1 cellular context compared by ENCODE assay signal in genomic region chr4:139142097-139142496, GRCh38.
TF ChIP-seq lines count a peak whose summit lies in the region.

No MANE protein-coding gene starts in this region.

TF ChIP-seq in GM23338, 12 proteins besides CTCF, POLR2A, EP300 and RAD21 (continued from another document):
- TF ChIP-seq, protein P1, sequence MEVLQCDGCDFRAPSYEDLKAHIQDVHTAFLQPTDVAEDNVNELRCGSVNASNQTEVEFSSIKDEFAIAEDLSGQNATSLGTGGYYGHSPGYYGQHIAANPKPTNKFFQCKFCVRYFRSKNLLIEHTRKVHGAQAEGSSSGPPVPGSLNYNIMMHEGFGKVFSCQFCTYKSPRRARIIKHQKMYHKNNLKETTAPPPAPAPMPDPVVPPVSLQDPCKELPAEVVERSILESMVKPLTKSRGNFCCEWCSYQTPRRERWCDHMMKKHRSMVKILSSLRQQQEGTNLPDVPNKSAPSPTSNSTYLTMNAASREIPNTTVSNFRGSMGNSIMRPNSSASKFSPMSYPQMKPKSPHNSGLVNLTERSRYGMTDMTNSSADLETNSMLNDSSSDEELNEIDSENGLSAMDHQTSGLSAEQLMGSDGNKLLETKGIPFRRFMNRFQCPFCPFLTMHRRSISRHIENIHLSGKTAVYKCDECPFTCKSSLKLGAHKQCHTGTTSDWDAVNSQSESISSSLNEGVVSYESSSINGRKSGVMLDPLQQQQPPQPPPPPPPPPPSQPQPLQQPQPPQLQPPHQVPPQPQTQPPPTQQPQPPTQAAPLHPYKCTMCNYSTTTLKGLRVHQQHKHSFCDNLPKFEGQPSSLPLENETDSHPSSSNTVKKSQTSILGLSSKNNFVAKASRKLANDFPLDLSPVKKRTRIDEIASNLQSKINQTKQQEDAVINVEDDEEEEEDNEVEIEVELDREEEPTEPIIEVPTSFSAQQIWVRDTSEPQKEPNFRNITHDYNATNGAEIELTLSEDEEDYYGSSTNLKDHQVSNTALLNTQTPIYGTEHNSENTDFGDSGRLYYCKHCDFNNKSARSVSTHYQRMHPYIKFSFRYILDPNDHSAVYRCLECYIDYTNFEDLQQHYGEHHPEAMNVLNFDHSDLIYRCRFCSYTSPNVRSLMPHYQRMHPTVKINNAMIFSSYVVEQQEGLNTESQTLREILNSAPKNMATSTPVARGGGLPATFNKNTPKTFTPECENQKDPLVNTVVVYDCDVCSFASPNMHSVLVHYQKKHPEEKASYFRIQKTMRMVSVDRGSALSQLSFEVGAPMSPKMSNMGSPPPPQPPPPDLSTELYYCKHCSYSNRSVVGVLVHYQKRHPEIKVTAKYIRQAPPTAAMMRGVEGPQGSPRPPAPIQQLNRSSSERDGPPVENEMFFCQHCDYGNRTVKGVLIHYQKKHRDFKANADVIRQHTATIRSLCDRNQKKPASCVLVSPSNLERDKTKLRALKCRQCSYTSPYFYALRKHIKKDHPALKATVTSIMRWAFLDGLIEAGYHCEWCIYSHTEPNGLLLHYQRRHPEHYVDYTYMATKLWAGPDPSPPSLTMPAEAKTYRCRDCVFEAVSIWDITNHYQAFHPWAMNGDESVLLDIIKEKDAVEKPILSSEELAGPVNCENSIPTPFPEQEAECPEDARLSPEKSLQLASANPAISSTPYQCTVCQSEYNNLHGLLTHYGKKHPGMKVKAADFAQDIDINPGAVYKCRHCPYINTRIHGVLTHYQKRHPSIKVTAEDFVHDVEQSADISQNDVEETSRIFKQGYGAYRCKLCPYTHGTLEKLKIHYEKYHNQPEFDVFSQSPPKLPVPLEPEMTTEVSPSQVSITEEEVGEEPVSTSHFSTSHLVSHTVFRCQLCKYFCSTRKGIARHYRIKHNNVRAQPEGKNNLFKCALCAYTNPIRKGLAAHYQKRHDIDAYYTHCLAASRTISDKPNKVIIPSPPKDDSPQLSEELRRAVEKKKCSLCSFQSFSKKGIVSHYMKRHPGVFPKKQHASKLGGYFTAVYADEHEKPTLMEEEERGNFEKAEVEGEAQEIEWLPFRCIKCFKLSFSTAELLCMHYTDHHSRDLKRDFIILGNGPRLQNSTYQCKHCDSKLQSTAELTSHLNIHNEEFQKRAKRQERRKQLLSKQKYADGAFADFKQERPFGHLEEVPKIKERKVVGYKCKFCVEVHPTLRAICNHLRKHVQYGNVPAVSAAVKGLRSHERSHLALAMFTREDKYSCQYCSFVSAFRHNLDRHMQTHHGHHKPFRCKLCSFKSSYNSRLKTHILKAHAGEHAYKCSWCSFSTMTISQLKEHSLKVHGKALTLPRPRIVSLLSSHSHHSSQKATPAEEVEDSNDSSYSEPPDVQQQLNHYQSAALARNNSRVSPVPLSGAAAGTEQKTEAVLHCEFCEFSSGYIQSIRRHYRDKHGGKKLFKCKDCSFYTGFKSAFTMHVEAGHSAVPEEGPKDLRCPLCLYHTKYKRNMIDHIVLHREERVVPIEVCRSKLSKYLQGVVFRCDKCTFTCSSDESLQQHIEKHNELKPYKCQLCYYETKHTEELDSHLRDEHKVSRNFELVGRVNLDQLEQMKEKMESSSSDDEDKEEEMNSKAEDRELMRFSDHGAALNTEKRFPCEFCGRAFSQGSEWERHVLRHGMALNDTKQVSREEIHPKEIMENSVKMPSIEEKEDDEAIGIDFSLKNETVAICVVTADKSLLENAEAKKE (CRISPR knock-in tag; IDR thresholded peaks at IDR 0.05), result no peak
- no peak for TF ChIP-seq POLR2AphosphoS5 (IDR thresholded peaks at IDR 0.05; ENCODE audit: low read depth)
